9 cellular contexts compared by ENCODE assay signal in genomic region chr2:239402666-239403065, GRCh38. TPM values are rescaled to one million over a fixed set of nuclear protein-coding genes. Genes with fewer than 3 reads are reported as not detected.
DNase-seq lines count a peak whose midpoint lies in the region; ATAC-seq and TF ChIP-seq lines count a peak whose summit lies in the region.
"Had no signal": no experiment of that assay in that cellular context is flagged by ENCODE, and none has a peak within 500 bp of the region (broad histone marks: within the 10 kb centered on the region; RNA-seq: fewer than 3 reads in every experiment).

No MANE protein-coding gene starts in this region.

- CTCF ChIA-PET in WTC11 (lab: Charles Lee) = interaction anchor here (0.6 kb wide), 1 partner anchor 1051 kb away, joined by 4 read pairs; no protein-coding TSS in a partner anchor

- no peaks in the 10 kb centered on the region for H3K9me3 Mint-ChIP-seq in activated T-cell treated with anti-CD3 and anti-CD28 coated beads, Interleukin-2, amount 50 U/mL, for 4 hours
- H3K9me3 Mint-ChIP-seq in WTC11 = peaks cover 5% of the 10 kb centered on the region; the same call in 1 of the 2 replicates
- H3K9me3 Mint-ChIP-seq in immature natural killer cell = no peaks in the 10 kb centered on the region
- H3K9me3 Mint-ChIP-seq in stimulated activated effector memory CD8-positive, alpha-beta T cell treated with anti-CD3 and anti-CD28 coated beads, Interleukin-12 subunit alpha, Interleukin-12 subunit beta, amount 100 ng/mL, for 72 hours = no peaks in the 10 kb centered on the region

- no peak for ATAC-seq in activated T-cell treated with anti-CD3 and anti-CD28 coated beads, Interleukin-2, amount 50 U/mL, for 4 hours
- ATAC-seq in WTC11 = no peak
- no peak for ATAC-seq in stimulated activated effector memory CD8-positive, alpha-beta T cell treated with anti-CD3 and anti-CD28 coated beads, Interleukin-12 subunit alpha, Interleukin-12 subunit beta, amount 100 ng/mL, for 72 hours

- H3K4me1 Mint-ChIP-seq in activated T-cell treated with anti-CD3 and anti-CD28 coated beads, Interleukin-2, amount 50 U/mL, for 4 hours (ENCODE audit: low read depth) = peaks cover 34% of the 10 kb centered on the region
- H3K4me1 Mint-ChIP-seq in WTC11 (peaks cover 30% of the 10 kb centered on the region), immature natural killer cell (peaks cover 28 to 38% of the 10 kb centered on the region in 2 donors)
- H3K4me1 Mint-ChIP-seq in stimulated activated effector memory CD8-positive, alpha-beta T cell treated with anti-CD3 and anti-CD28 coated beads, Interleukin-12 subunit alpha, Interleukin-12 subunit beta, amount 100 ng/mL, for 72 hours = peaks cover 32% of the 10 kb centered on the region

- TF ChIP-seq CTCF in WTC11 (IDR thresholded peaks at IDR 0.05) = no peak

- no peak overlapping the region for H3K27ac Mint-ChIP-seq in WTC11
- H3K27ac Mint-ChIP-seq in immature natural killer cell = peak overlapping the region; percentile 40 to 97 (median 79)
- H3K27ac Mint-ChIP-seq in stimulated activated effector memory CD8-positive, alpha-beta T cell treated with anti-CD3 and anti-CD28 coated beads, Interleukin-12 subunit alpha, Interleukin-12 subunit beta, amount 100 ng/mL, for 72 hours = no peak overlapping the region

- H3K36me3 Mint-ChIP-seq in activated T-cell treated with anti-CD3 and anti-CD28 coated beads, Interleukin-2, amount 50 U/mL, for 4 hours (ENCODE audit: insufficient read depth) = no peaks in the 10 kb centered on the region
- no peaks in the 10 kb centered on the region for H3K36me3 Mint-ChIP-seq in WTC11
- no peaks in the 10 kb centered on the region for H3K36me3 Mint-ChIP-seq in immature natural killer cell
- peaks cover 14% of the 10 kb centered on the region for H3K36me3 Mint-ChIP-seq in stimulated activated effector memory CD8-positive, alpha-beta T cell treated with anti-CD3 and anti-CD28 coated beads, Interleukin-12 subunit alpha, Interleukin-12 subunit beta, amount 100 ng/mL, for 72 hours

- POLR2A ChIA-PET in WTC11 (lab: Charles Lee) = no interaction called here

- H3K27me3 Mint-ChIP-seq in activated T-cell treated with anti-CD3 and anti-CD28 coated beads, Interleukin-2, amount 50 U/mL, for 4 hours (ENCODE audit: low read depth) = no peaks in the 10 kb centered on the region
- H3K27me3 Mint-ChIP-seq in WTC11 (ENCODE audit: low read depth) (peaks cover 4% of the 10 kb centered on the region; the same call in 1 of the 2 replicates), immature natural killer cell (ENCODE audit: low read depth in 3 of 3) (peaks cover 2 to 14% (median 10%) of the 10 kb centered on the region in 3 donors)

- no peak for DNase-seq in activated T-cell treated with anti-CD3 and anti-CD28 coated beads, Interleukin-2, amount 50 U/mL, for 4 hours
- no peak for DNase-seq in activated T-cell treated with anti-CD3 and anti-CD28 coated beads, Interleukin-2, amount 50 U/mL, for 1 hour
- DNase-seq in WTC11 (ENCODE audit: low spot score) = no peak
- no peak for DNase-seq in immature natural killer cell
- DNase-seq in stimulated activated effector memory CD8-positive, alpha-beta T cell treated with anti-CD3 and anti-CD28 coated beads, Interleukin-12 subunit alpha, Interleukin-12 subunit beta, amount 100 ng/mL, for 72 hours (ENCODE audit: low spot score in 2 of 2) = no peak
- no peak for DNase-seq in SHP77 (lab: John Stamatoyannopoulos, UW)
- DNase-seq in cortex of kidney (lab: John Stamatoyannopoulos, UW) = no peak
- no peak for DNase-seq in SW 1271 (lab: John Stamatoyannopoulos, UW)
- DNase-seq: stimulated activated CD4-positive, alpha-beta T cell treated with anti-CD3 and anti-CD28 coated beads, Interleukin-4, amount 100 ng/mL, for 1 hour had no signal

- H3K4me3 Mint-ChIP-seq in activated T-cell treated with anti-CD3 and anti-CD28 coated beads, Interleukin-2, amount 50 U/mL, for 4 hours = peak overlapping the region; percentile 89
- H3K4me3 Mint-ChIP-seq in WTC11 (peak overlapping the region; percentile 86), immature natural killer cell (peak overlapping the region; percentile 89 to 93 (median 91))
- H3K4me3 Mint-ChIP-seq in stimulated activated effector memory CD8-positive, alpha-beta T cell treated with anti-CD3 and anti-CD28 coated beads, Interleukin-12 subunit alpha, Interleukin-12 subunit beta, amount 100 ng/mL, for 72 hours = peak overlapping the region; percentile 88

TF ChIP-seq in WTC11, 78 proteins besides CTCF, POLR2A, EP300 and RAD21 (continues in another document):
- TF ChIP-seq, protein P1, sequence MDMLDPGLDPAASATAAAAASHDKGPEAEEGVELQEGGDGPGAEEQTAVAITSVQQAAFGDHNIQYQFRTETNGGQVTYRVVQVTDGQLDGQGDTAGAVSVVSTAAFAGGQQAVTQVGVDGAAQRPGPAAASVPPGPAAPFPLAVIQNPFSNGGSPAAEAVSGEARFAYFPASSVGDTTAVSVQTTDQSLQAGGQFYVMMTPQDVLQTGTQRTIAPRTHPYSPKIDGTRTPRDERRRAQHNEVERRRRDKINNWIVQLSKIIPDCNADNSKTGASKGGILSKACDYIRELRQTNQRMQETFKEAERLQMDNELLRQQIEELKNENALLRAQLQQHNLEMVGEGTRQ (CRISPR knock-in tag; IDR thresholded peaks at IDR 0.05) = no peak
- TF ChIP-seq TEAD4 (CRISPR knock-in tag; IDR thresholded peaks at IDR 0.05) (no peak), ATF6 (CRISPR knock-in tag; IDR thresholded peaks at IDR 0.05) (no peak), OVOL2 (CRISPR knock-in tag; IDR thresholded peaks at IDR 0.05; ENCODE audit: borderline replicate concordance) (no peak), SOX15 (CRISPR knock-in tag; IDR thresholded peaks at IDR 0.05) (no peak), CREB1 (CRISPR knock-in tag; IDR thresholded peaks at IDR 0.05) (no peak), NR2C2 (CRISPR knock-in tag; IDR thresholded peaks at IDR 0.05) (no peak), PRRX2 (CRISPR knock-in tag; IDR thresholded peaks at IDR 0.05) (no peak), JAZF1 (CRISPR knock-in tag; IDR thresholded peaks at IDR 0.05) (no peak), AFF4 (CRISPR knock-in tag; IDR thresholded peaks at IDR 0.05; ENCODE audit: borderline replicate concordance) (no peak)
- TF ChIP-seq, protein P2, sequence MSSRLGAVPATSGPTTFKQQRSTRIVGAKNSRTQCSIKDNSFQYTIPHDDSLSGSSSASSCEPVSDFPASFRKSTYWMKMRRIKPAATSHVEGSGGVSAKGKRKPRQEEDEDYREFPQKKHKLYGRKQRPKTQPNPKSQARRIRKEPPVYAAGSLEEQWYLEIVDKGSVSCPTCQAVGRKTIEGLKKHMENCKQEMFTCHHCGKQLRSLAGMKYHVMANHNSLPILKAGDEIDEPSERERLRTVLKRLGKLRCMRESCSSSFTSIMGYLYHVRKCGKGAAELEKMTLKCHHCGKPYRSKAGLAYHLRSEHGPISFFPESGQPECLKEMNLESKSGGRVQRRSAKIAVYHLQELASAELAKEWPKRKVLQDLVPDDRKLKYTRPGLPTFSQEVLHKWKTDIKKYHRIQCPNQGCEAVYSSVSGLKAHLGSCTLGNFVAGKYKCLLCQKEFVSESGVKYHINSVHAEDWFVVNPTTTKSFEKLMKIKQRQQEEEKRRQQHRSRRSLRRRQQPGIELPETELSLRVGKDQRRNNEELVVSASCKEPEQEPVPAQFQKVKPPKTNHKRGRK (CRISPR knock-in tag; IDR thresholded peaks at IDR 0.05; ENCODE audit: borderline replicate concordance) = no peak

RNA-seq across cellular contexts. Expression of gene HDAC4, which starts 1.8 kb away (rescaled TPM):
- total RNA-seq in activated T-cell treated with anti-CD3 and anti-CD28 coated beads, Interleukin-2, amount 50 U/mL, for 4 hours = 10 to 100 TPM; 30.4 to 34.1 (median 31.9) TPM
- total RNA-seq in WTC11 (2021) = 35.0 to 44.4 TPM (median 42.3 TPM) in 3 replicates
- polyA plus RNA-seq in immature natural killer cell = 1 to 10 TPM; 1.9 to 8.1 (median 5.1) TPM

Comparison
In these comparisons a context has a peak if more than half of its experiments do, and no peak if none do; other contexts are left out.
1. H3K27ac Mint-ChIP-seq: peak in immature natural killer cell (6 of 6); none in WTC11 (single experiment) and stimulated activated effector memory CD8-positive, alpha-beta T cell treated with anti-CD3 and anti-CD28 coated beads, Interleukin-12 subunit alpha, Interleukin-12 subunit beta, amount 100 ng/mL, for 72 hours (single experiment).
2. Peak in every context shown above with its lines, with median percentiles within 50 percentile points of each other: H3K4me3 Mint-ChIP-seq.